ENCODE assay signal across 15 cellular contexts in genomic region chr15:78831229-78832207, GRCh38. TPM values are rescaled to one million over a fixed set of nuclear protein-coding genes. Genes with fewer than 3 reads are reported as not detected.
DNase-seq lines count a peak whose midpoint lies in the region; ATAC-seq, FAIRE-seq and TF ChIP-seq lines count a peak whose summit lies in the region.
"Had no signal": no experiment of that assay in that cellular context is flagged by ENCODE, and none has a peak within 500 bp of the region (broad histone marks: within the 10 kb centered on the region; RNA-seq: fewer than 3 reads in every experiment).

No MANE protein-coding gene starts in this region.

- H3K4me1 Mint-ChIP-seq in activated naive CD8-positive, alpha-beta T cell (ENCODE audit: low read depth) = no peaks in the 10 kb centered on the region

- H3K27me3 ChIP-seq in left ventricle myocardium inferior (ENCODE audit: low read depth) = no peaks in the 10 kb centered on the region
- H3K27me3 ChIP-seq in upper lobe of right lung = peaks cover 3% of the 10 kb centered on the region
- no peaks in the 10 kb centered on the region for H3K27me3 ChIP-seq in prostate gland (replicated peaks; ENCODE audit: insufficient read depth)
- H3K27me3 ChIP-seq: adrenal gland had no signal

- H3K9me3 ChIP-seq in left ventricle myocardium inferior (replicated peaks) = no peaks in the 10 kb centered on the region
- no peaks in the 10 kb centered on the region for H3K9me3 ChIP-seq in kidney (ENCODE audit: control insufficient read depth in 1 of 2, low read length in 2 of 2)
- no peaks in the 10 kb centered on the region for H3K9me3 ChIP-seq in upper lobe of right lung
- no peaks in the 10 kb centered on the region for H3K9me3 ChIP-seq in prostate gland
- H3K9me3 ChIP-seq: adrenal gland had no signal

- peaks cover 2% of the 10 kb centered on the region for H3K27me3 Mint-ChIP-seq in activated naive CD8-positive, alpha-beta T cell

- no peak overlapping the region for H3K27ac ChIP-seq in left ventricle myocardium inferior (replicated peaks)
- no peak overlapping the region for H3K27ac ChIP-seq in kidney (ENCODE audit: low read depth in 2 of 2, low read length in 2 of 2)
- H3K27ac ChIP-seq in upper lobe of right lung = no peak overlapping the region
- H3K27ac ChIP-seq in prostate gland = no peak overlapping the region
- H3K27ac ChIP-seq: adrenal gland had no signal

- TF ChIP-seq CTCF in left ventricle myocardium inferior (IDR thresholded peaks at IDR 0.05; ENCODE audit: borderline replicate concordance) = no peak
- TF ChIP-seq CTCF in kidney (IDR thresholded peaks at IDR 0.05; ENCODE audit: borderline replicate concordance, extremely low read depth, insufficient read depth) = no peak
- TF ChIP-seq CTCF in upper lobe of right lung (IDR thresholded peaks at IDR 0.05) = no peak
- TF ChIP-seq CTCF in prostate gland (IDR thresholded peaks at IDR 0.05) = no peak

- no peak for TF ChIP-seq POLR2A in prostate gland (IDR thresholded peaks at IDR 0.05)

- H3K36me3 ChIP-seq in left ventricle myocardium inferior (no peaks in the 10 kb centered on the region), kidney (ENCODE audit: control insufficient read depth in 1 of 2, insufficient read depth in 2 of 2, low read length in 2 of 2) (no peaks in the 10 kb centered on the region), upper lobe of right lung (no peaks in the 10 kb centered on the region), prostate gland (no peaks in the 10 kb centered on the region)
- H3K36me3 ChIP-seq: adrenal gland had no signal

- no peaks in the 10 kb centered on the region for H3K36me3 Mint-ChIP-seq in activated naive CD8-positive, alpha-beta T cell

- H3K4me3 ChIP-seq in left ventricle myocardium inferior (peak overlapping the region; percentile 45), kidney (ENCODE audit: low read length in 2 of 2) (no peak overlapping the region), upper lobe of right lung (no peak overlapping the region), prostate gland (no peak overlapping the region)
- H3K4me3 ChIP-seq: adrenal gland had no signal

- H3K9ac ChIP-seq in kidney (ENCODE audit: low read length in 2 of 2) = no peak overlapping the region

- no peaks in the 10 kb centered on the region for H3K9me3 Mint-ChIP-seq in activated naive CD8-positive, alpha-beta T cell (ENCODE audit: low read depth)

- WGBS in prostate gland = 86% methylated on average over 61 of the region's 73 CpGs

- intact Hi-C loops in left ventricle myocardium inferior (cut with micrococcal nuclease) = no loop called here
- intact Hi-C loops in Right ventricle myocardium superior (cut with DNase I) = no loop called here
- intact Hi-C loops in kidney (cut with DNase I) = no loop called here
- intact Hi-C loops in upper lobe of right lung (cut with DNase I) = no loop called here
- intact Hi-C loops in prostate gland (cut with DNase I) = no loop called here

- DNase-seq in left ventricle myocardium inferior (no peak), Right ventricle myocardium superior (no peak), kidney (peak; percentile 70), upper lobe of right lung (no peak), Kasumi-1 (lab: John Stamatoyannopoulos, UW) (no peak), prostate gland (ENCODE audit: low spot score) (no peak)
- DNase-seq: activated CD4-positive, alpha-beta T cell treated with anti-CD3 and anti-CD28 coated beads for 48 hours; adrenal gland; central memory CD4-positive, alpha-beta T cell; MM.1S; NCI-H1694; NCI-H345; SIG-M5 had no signal

- peaks cover 23% of the 10 kb centered on the region for H3K4me1 ChIP-seq in left ventricle myocardium inferior
- peaks cover 0 to 2% of the 10 kb centered on the region in 2 donors for H3K4me1 ChIP-seq in kidney (ENCODE audit: control insufficient read depth in 1 of 2, insufficient read depth in 1 of 2, low read depth in 1 of 2, low read length in 2 of 2)
- H3K4me1 ChIP-seq in upper lobe of right lung = no peaks in the 10 kb centered on the region
- no peaks in the 10 kb centered on the region for H3K4me1 ChIP-seq in prostate gland (replicated peaks)
- H3K4me1 ChIP-seq: adrenal gland had no signal

- peak overlapping the region; percentile 53 for H3K4me3 Mint-ChIP-seq in activated naive CD8-positive, alpha-beta T cell

- ATAC-seq in Right ventricle myocardium superior (ENCODE audit: poor library complexity) (no peak), upper lobe of right lung (peak; percentile 8), HG02763 (IDR thresholded peaks at IDR 0.05; ENCODE audit: unreplicated experiment) (no peak)

- H3K27ac Mint-ChIP-seq in activated naive CD8-positive, alpha-beta T cell = no peak overlapping the region

- FAIRE-seq in kidney (lab: Jason Lieb, UNC) = no peak

RNA-seq across cellular contexts. Expression of gene ADAMTS7, which starts 20.3 kb away (rescaled TPM):
- total RNA-seq in left ventricle myocardium inferior (24.2 TPM), Right ventricle myocardium superior (31.0 TPM), kidney (3.1 TPM), upper lobe of right lung (9.1 TPM), prostate gland (1 to 10 TPM; 1.6 to 7.8 TPM)
- polyA plus RNA-seq in kidney (ENCODE audit: insufficient read depth, low read depth, low replicate concordance) = 0.82 TPM

RNA-seq across cellular contexts. Expression of gene MORF4L1, which starts 41.2 kb away (rescaled TPM):
- 310 TPM for total RNA-seq in left ventricle myocardium inferior
- 330 TPM for total RNA-seq in Right ventricle myocardium superior
- total RNA-seq in kidney = 325 TPM
- 319 TPM for polyA plus RNA-seq in kidney (ENCODE audit: insufficient read depth, low read depth, low replicate concordance)
- 261 TPM for total RNA-seq in upper lobe of right lung
- total RNA-seq in prostate gland = 100 to 1,000 TPM; 151 to 304 TPM
